In genomic region chr14:93160353-93160801, GRCh38 we compare ENCODE assay signal across 1 cellular context.
A peak's percentile ranks its signal among the peaks of the same experiment; 100 is the strongest.
TF ChIP-seq lines count a peak whose summit lies in the region.

No MANE protein-coding gene starts in this region.

TF ChIP-seq in H1, 55 proteins besides CTCF, POLR2A, EP300 and RAD21:
- TF ChIP-seq SRF (IDR thresholded peaks at IDR 0.05; ENCODE audit: low read depth, low read length) = no peak
- TF ChIP-seq PHF8 (conservative IDR thresholded peaks at IDR 0.05; ENCODE audit: low read depth, low read length) = no peak
- peak; percentile 58 for TF ChIP-seq ASH2L (IDR thresholded peaks at IDR 0.05; ENCODE audit: low read length)
- TF ChIP-seq HDAC2 (IDR thresholded peaks at IDR 0.05; ENCODE audit: borderline replicate concordance in 1 of 2, low read depth in 2 of 2, low read length in 2 of 2) = 0 out of 4 replicates have a peak, but pooled peaks of 1 of the 2 experiments have one; percentile 15
- TF ChIP-seq CTBP2 (IDR thresholded peaks at IDR 0.05; ENCODE audit: borderline replicate concordance, insufficient read depth, insufficient read length, low read length) = no peak
- 0 out of 2 replicates have a peak, but pooled peaks have one; percentile 44 for TF ChIP-seq SP1 (IDR thresholded peaks at IDR 0.05; ENCODE audit: low read depth, low read length)
- TF ChIP-seq CEBPB (IDR thresholded peaks at IDR 0.05; ENCODE audit: low read depth, low read length) = no peak
- TF ChIP-seq YY1 (IDR thresholded peaks at IDR 0.05; ENCODE audit: low read depth, low read length) = 0 out of 2 replicates have a peak, but pooled peaks have one; percentile 22
- no peak for TF ChIP-seq GABPA (IDR thresholded peaks at IDR 0.05; ENCODE audit: borderline replicate concordance, insufficient read depth, low read length)
- TF ChIP-seq TEAD4 (IDR thresholded peaks at IDR 0.05; ENCODE audit: low read depth, low read length) = no peak
- no peak for TF ChIP-seq BCL11A (IDR thresholded peaks at IDR 0.05; ENCODE audit: low read depth in 2 of 2, low read length in 2 of 2)
- TF ChIP-seq POLR2AphosphoS5 (IDR thresholded peaks at IDR 0.05; ENCODE audit: low read depth, low read length) = no peak
- TF ChIP-seq NANOG (IDR thresholded peaks at IDR 0.05; ENCODE audit: insufficient read depth, low read depth, low read length, poor library complexity, severe bottlenecking) = no peak
- no peak for TF ChIP-seq KDM4A (IDR thresholded peaks at IDR 0.05; ENCODE audit: low read depth, low read length, severe bottlenecking)
